ENCODE assay signal across 8 cellular contexts in genomic region chr3:168250415-168250861, GRCh38.
DNase-seq lines count a peak whose midpoint lies in the region; ATAC-seq and TF ChIP-seq lines count a peak whose summit lies in the region.

No MANE protein-coding gene starts in this region.

- peak overlapping the region; percentile 56 for H3K4me3 Mint-ChIP-seq in stimulated activated effector memory CD8-positive, alpha-beta T cell treated with anti-CD3 and anti-CD28 coated beads, Interleukin-12 subunit alpha, Interleukin-12 subunit beta, amount 100 ng/mL, for 72 hours

- H3K36me3 ChIP-seq in Peyer's patch (no peaks in the 10 kb centered on the region), right atrium auricular region (no peaks in the 10 kb centered on the region)

- H3K4me1 Mint-ChIP-seq in stimulated activated effector memory CD8-positive, alpha-beta T cell treated with anti-CD3 and anti-CD28 coated beads, Interleukin-12 subunit alpha, Interleukin-12 subunit beta, amount 100 ng/mL, for 72 hours = peaks cover 13% of the 10 kb centered on the region

- TF ChIP-seq CTCF in HFF-Myc (IDR thresholded peaks at IDR 0.05; ENCODE audit: low read depth, low read length, missing control alignments) (no peak), Peyer's patch (IDR thresholded peaks at IDR 0.05) (no peak), right atrium auricular region (IDR thresholded peaks at IDR 0.05) (no peak)

- TF ChIP-seq POLR2A in Peyer's patch (IDR thresholded peaks at IDR 0.05) = no peak

- ATAC-seq in stimulated activated effector memory CD8-positive, alpha-beta T cell treated with anti-CD3 and anti-CD28 coated beads, Interleukin-12 subunit alpha, Interleukin-12 subunit beta, amount 100 ng/mL, for 72 hours = no peak

- H3K4me1 ChIP-seq in Peyer's patch = peaks cover 0 to 18% (median 4%) of the 10 kb centered on the region in 4 donors
- peaks cover 0 to 9% of the 10 kb centered on the region in 2 donors for H3K4me1 ChIP-seq in right atrium auricular region

- H3K36me3 Mint-ChIP-seq in stimulated activated effector memory CD8-positive, alpha-beta T cell treated with anti-CD3 and anti-CD28 coated beads, Interleukin-12 subunit alpha, Interleukin-12 subunit beta, amount 100 ng/mL, for 72 hours = no peaks in the 10 kb centered on the region

- H3K27ac Mint-ChIP-seq in stimulated activated effector memory CD8-positive, alpha-beta T cell treated with anti-CD3 and anti-CD28 coated beads, Interleukin-12 subunit alpha, Interleukin-12 subunit beta, amount 100 ng/mL, for 72 hours = no peak overlapping the region

- no peaks in the 10 kb centered on the region for H3K9me3 ChIP-seq in Peyer's patch
- H3K9me3 ChIP-seq in right atrium auricular region = no peaks in the 10 kb centered on the region

- DNase-seq in DMS53 (lab: John Stamatoyannopoulos, UW) = peak; percentile 47
- DNase-seq in DMS53 treated with DMSO at 0.1 percent for 48 hours (lab: John Stamatoyannopoulos, UW; ENCODE audit: unreplicated experiment) = no peak
- no peak for DNase-seq in HFF-Myc (ENCODE audit: extremely low read depth, low read depth)
- DNase-seq in Peyer's patch = no peak
- DNase-seq in right atrium auricular region (ENCODE audit: low spot score) = no peak
- no peak for DNase-seq in stimulated activated effector memory CD8-positive, alpha-beta T cell treated with anti-CD3 and anti-CD28 coated beads, Interleukin-12 subunit alpha, Interleukin-12 subunit beta, amount 100 ng/mL, for 72 hours (ENCODE audit: low spot score in 2 of 2)
- DNase-seq in middle frontal gyrus (ENCODE audit: extremely low spot score, low spot score) = no peak
- no peak for DNase-seq in 8988T

- H3K27ac ChIP-seq in Peyer's patch = no peak overlapping the region
- peak overlapping the region; percentile 75 to 85 for H3K27ac ChIP-seq in right atrium auricular region

- H3K27me3 ChIP-seq in Peyer's patch (no peaks in the 10 kb centered on the region), right atrium auricular region (no peaks in the 10 kb centered on the region)

- H3K4me3 ChIP-seq in HFF-Myc (replicated peaks; ENCODE audit: low read depth, low read length) (peak overlapping the region; percentile 42), Peyer's patch (peak overlapping the region in 3 of 4 donors; percentile 33 to 57 (median 44)), right atrium auricular region (peak overlapping the region; percentile 50 to 62)

- peaks cover 3% of the 10 kb centered on the region for H3K9me3 Mint-ChIP-seq in stimulated activated effector memory CD8-positive, alpha-beta T cell treated with anti-CD3 and anti-CD28 coated beads, Interleukin-12 subunit alpha, Interleukin-12 subunit beta, amount 100 ng/mL, for 72 hours

Comparison
In these comparisons a context has a peak if more than half of its experiments do, and no peak if none do; other contexts are left out.
1. H3K27ac ChIP-seq: peak in right atrium auricular region (2 of 2); none in Peyer's patch (0 of 4).
2. Peak in every context shown above with its lines, with median percentiles within 50 percentile points of each other: H3K4me3 ChIP-seq.